ENCODE assay signal across 8 cellular contexts in genomic region chr17:2302740-2303277, GRCh38. TPM values are rescaled to one million over a fixed set of nuclear protein-coding genes. Genes with fewer than 3 reads are reported as not detected.
A peak's percentile ranks its signal among the peaks of the same experiment; 100 is the strongest.
DNase-seq lines count a peak whose midpoint lies in the region; ATAC-seq and TF ChIP-seq lines count a peak whose summit lies in the region.

No MANE protein-coding gene starts in this region.

- H3K4me1 ChIP-seq in suprapubic skin = peaks cover 31% of the 10 kb centered on the region

- peak overlapping the region; percentile 63 for H3K4me3 ChIP-seq in suprapubic skin

- H3K9me3 Mint-ChIP-seq in activated T-helper 17 cell treated with anti-CD3 and anti-CD28 coated beads, Interleukin-2, amount 50 U/mL, for 72 hours = no peaks in the 10 kb centered on the region

- H3K9me3 ChIP-seq in suprapubic skin = no peaks in the 10 kb centered on the region

- WGBS in suprapubic skin = 1% methylated on average over 20 of the region's 20 CpGs

- ATAC-seq in HG02943 (IDR thresholded peaks at IDR 0.05; ENCODE audit: low read depth, unreplicated experiment) (peak; percentile 12), HG03175 (IDR thresholded peaks at IDR 0.05; ENCODE audit: unreplicated experiment) (no peak)
- no peak for ATAC-seq in activated T-helper 17 cell treated with anti-CD3 and anti-CD28 coated beads, Interleukin-2, amount 50 U/mL, for 72 hours (replicated peaks)

- POLR2A ChIA-PET in GM10248 (lab: Yijun Ruan, JAX) = interaction anchor here (0.9 kb wide), 1 partner anchor 248 kb away, joined by 3 read pairs; the partner anchor contains the start of gene HIC1

- H3K27ac ChIP-seq in suprapubic skin = peak overlapping the region; percentile 81

- H3K4me3 Mint-ChIP-seq in activated T-helper 17 cell treated with anti-CD3 and anti-CD28 coated beads, Interleukin-2, amount 50 U/mL, for 72 hours = peak overlapping the region; percentile 86

- peaks cover 17% of the 10 kb centered on the region for H3K4me1 Mint-ChIP-seq in activated T-helper 17 cell treated with anti-CD3 and anti-CD28 coated beads, Interleukin-2, amount 50 U/mL, for 72 hours

- H3K27me3 Mint-ChIP-seq in activated T-helper 17 cell treated with anti-CD3 and anti-CD28 coated beads, Interleukin-2, amount 50 U/mL, for 72 hours = no peaks in the 10 kb centered on the region

- peak overlapping the region; percentile 75 for H3K27ac Mint-ChIP-seq in activated T-helper 17 cell treated with anti-CD3 and anti-CD28 coated beads, Interleukin-2, amount 50 U/mL, for 72 hours

- H3K36me3 Mint-ChIP-seq in activated T-helper 17 cell treated with anti-CD3 and anti-CD28 coated beads, Interleukin-2, amount 50 U/mL, for 72 hours (ENCODE audit: low read depth) = peaks cover 47% of the 10 kb centered on the region

- no peak for TF ChIP-seq EP300 in suprapubic skin (IDR thresholded peaks at IDR 0.05)

- no peak for TF ChIP-seq POLR2A in suprapubic skin (IDR thresholded peaks at IDR 0.05)

- TF ChIP-seq CTCF in GM10248 (IDR thresholded peaks at IDR 0.05; ENCODE audit: control extremely low read depth, extremely low read depth, low read depth, missing control alignments) = no peak
- no peak for TF ChIP-seq CTCF in suprapubic skin (IDR thresholded peaks at IDR 0.05)

- peaks cover 21% of the 10 kb centered on the region for H3K36me3 ChIP-seq in suprapubic skin

- peak; percentile 22 for DNase-seq in GM10248 (ENCODE audit: extremely low spot score)
- peak; percentile 29 for DNase-seq in iris pigment epithelial cell (ENCODE audit: low read depth)
- DNase-seq in suprapubic skin (ENCODE audit: low spot score in 2 of 2) = no peak
- no peak for DNase-seq in NCI-H1092 treated with DMSO at 0.1 percent for 48 hours (lab: John Stamatoyannopoulos, UW)
- DNase-seq in mucosa of gallbladder (ENCODE audit: low spot score) = no peak

- CTCF ChIA-PET in GM10248 (lab: Yijun Ruan, JAX) = interaction anchor here (0.8 to 2.6 kb wide), 11 partner anchors 11 to 248 kb away, joined by 3 to 11 read pairs (median 4); partner anchors contain the start of genes HIC1 and TSR1

- H3K27me3 ChIP-seq in suprapubic skin = no peaks in the 10 kb centered on the region

RNA-seq across cellular contexts. Expression of gene SMG6, which starts 0.8 kb away (rescaled TPM):
- total RNA-seq in activated T-helper 17 cell treated with anti-CD3 and anti-CD28 coated beads, Interleukin-2, amount 50 U/mL, for 72 hours = 10 to 100 TPM; 39.0 to 52.8 TPM
- 10 to 100 TPM; 29.6 to 58.6 (median 45.5) TPM for total RNA-seq in suprapubic skin
- total RNA-seq in mucosa of gallbladder = 36.9 TPM

RNA-seq across cellular contexts. Expression of gene SRR, which starts 0.9 kb away (rescaled TPM):
- 10 to 100 TPM; 11.8 to 19.1 TPM for total RNA-seq in activated T-helper 17 cell treated with anti-CD3 and anti-CD28 coated beads, Interleukin-2, amount 50 U/mL, for 72 hours
- total RNA-seq in suprapubic skin (10 to 100 TPM in 3 of 4 donors, 1 to 10 TPM in 1; 4.0 to 13.9 (median 11.2) TPM), mucosa of gallbladder (9.8 TPM)

RNA-seq across cellular contexts. Expression of gene TSR1, which starts 33.4 kb away (rescaled TPM):
- total RNA-seq in activated T-helper 17 cell treated with anti-CD3 and anti-CD28 coated beads, Interleukin-2, amount 50 U/mL, for 72 hours = 10 to 100 TPM; 48.8 to 77.1 TPM
- total RNA-seq in suprapubic skin = 10 to 100 TPM; 44.3 to 68.6 (median 59.3) TPM
- 18.8 TPM for total RNA-seq in mucosa of gallbladder

RNA-seq across cellular contexts. Expression of gene SGSM2, which starts 34.5 kb away (rescaled TPM):
- total RNA-seq in activated T-helper 17 cell treated with anti-CD3 and anti-CD28 coated beads, Interleukin-2, amount 50 U/mL, for 72 hours = 10 to 100 TPM; 35.2 to 43.4 TPM
- 100 to 1,000 TPM in 2 of 4 donors, 10 to 100 TPM in 2; 48.2 to 117 (median 90.4) TPM for total RNA-seq in suprapubic skin
- 69.8 TPM for total RNA-seq in mucosa of gallbladder

Comparison
In these comparisons a context has a peak if more than half of its experiments do, and no peak if none do; other contexts are left out.
1. DNase-seq: peak in GM10248 (single experiment) and iris pigment epithelial cell (single experiment); none in suprapubic skin (0 of 2), NCI-H1092 treated with DMSO at 0.1 percent for 48 hours (single experiment) and mucosa of gallbladder (single experiment).